ENCODE assay signal across 21 cellular contexts in the genomic region with DNA sequence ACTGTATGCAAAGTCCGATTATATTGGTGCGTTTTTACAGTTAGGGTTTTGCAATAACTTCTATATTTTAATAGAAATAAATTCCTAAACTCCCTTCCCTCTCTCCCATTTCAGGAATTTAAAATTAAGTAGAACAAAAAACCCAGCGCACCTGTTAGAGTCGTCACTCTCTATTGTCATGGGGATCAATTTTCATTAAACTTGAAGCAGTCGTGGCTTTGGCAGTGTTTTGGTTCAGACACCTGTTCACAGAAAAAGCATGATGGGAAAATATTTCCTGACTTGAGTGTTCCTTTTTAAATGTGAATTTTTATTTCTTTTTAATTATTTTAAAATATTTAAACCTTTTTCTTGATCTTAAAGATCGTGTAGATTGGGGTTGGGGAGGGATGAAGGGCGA.
"Had no signal": no experiment of that assay in that cellular context is flagged by ENCODE, and none has a peak within 500 bp of the region (broad histone marks: within the 10 kb centered on the region; RNA-seq: fewer than 3 reads in every experiment).

No MANE protein-coding gene starts in this region.

- H3K4me2 ChIP-seq: PC-9 had no signal

- H3K9me3 ChIP-seq: SJSA1 had no signal

- H3K4me1 ChIP-seq: SJSA1 had no signal

- H2AFZ ChIP-seq: PC-9 had no signal

- H3K27ac ChIP-seq: PC-9, RWPE1, SJSA1, SK-N-MC had no signal

- H3K4me3 ChIP-seq: PC-9, SJSA1, SK-N-MC had no signal

- H3K27me3 ChIP-seq: SJSA1 had no signal

- DNase-seq: IMR-90; Kasumi-1; KG1; MV-4-11; NCI-H1048; NCI-H1105; NCI-H1417; NCI-H1436 treated with DMSO at 0.1 percent for 48 hours; NCI-H1694; NCI-H187 treated with DMSO at 0.1 percent for 48 hours; NCI-H2029 treated with DMSO at 0.1 percent for 48 hours; NCI-H2107; NCI-H2227 treated with DMSO at 0.1 percent for 48 hours; NCI-H526 treated with DMSO at 0.1 percent for 48 hours; NCI-H748 treated with DMSO at 0.1 percent for 48 hours; NK-92 treated with Interleukin-12 subunit alpha and Interleukin-12 subunit beta, amount 100 ng/mL, for 24 hours; PC-9; SHP77 had no signal
